8 cellular contexts compared by ENCODE assay signal in the genomic region with DNA sequence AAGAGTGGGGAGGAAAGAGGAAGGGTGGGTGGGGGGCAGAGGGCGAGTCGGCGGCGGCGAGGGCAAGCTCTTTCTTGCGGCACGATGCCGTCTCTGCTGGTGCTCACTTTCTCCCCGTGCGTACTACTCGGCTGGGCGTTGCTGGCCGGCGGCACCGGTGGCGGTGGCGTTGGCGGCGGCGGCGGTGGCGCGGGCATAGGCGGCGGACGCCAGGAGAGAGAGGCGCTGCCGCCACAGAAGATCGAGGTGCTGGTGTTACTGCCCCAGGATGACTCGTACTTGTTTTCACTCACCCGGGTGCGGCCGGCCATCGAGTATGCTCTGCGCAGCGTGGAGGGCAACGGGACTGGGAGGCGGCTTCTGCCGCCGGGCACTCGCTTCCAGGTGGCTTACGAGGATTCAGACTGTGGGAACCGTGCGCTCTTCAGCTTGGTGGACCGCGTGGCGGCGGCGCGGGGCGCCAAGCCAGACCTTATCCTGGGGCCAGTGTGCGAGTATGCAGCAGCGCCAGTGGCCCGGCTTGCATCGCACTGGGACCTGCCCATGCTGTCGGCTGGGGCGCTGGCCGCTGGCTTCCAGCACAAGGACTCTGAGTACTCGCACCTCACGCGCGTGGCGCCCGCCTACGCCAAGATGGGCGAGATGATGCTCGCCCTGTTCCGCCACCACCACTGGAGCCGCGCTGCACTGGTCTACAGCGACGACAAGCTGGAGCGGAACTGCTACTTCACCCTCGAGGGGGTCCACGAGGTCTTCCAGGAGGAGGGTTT. TPM values are rescaled to one million over a fixed set of nuclear protein-coding genes. Genes with fewer than 3 reads are reported as not detected.
DNase-seq lines count a peak whose midpoint lies in the region; ATAC-seq and TF ChIP-seq lines count a peak whose summit lies in the region.

No MANE protein-coding gene starts in this region.

- no peak for TF ChIP-seq POLR2A in uterus (IDR thresholded peaks at IDR 0.05)

- TF ChIP-seq CTCF in chondrocyte (IDR thresholded peaks at IDR 0.05) (no peak), uterus (IDR thresholded peaks at IDR 0.05) (no peak)

- peaks cover 33% of the 10 kb centered on the region for H3K4me1 Mint-ChIP-seq in activated naive CD4-positive, alpha-beta T cell treated with anti-CD3 and anti-CD28 coated beads, Interleukin-2, amount 10 ng/mL, durations not matched to agents 7 days and 5 days
- peaks cover 40% of the 10 kb centered on the region for H3K4me1 Mint-ChIP-seq in chondrocyte (ENCODE audit: low read depth)

- H3K4me1 ChIP-seq in uterus, result peaks cover 0 to 13% of the 10 kb centered on the region in 2 donors

- H3K27me3 Mint-ChIP-seq in activated naive CD4-positive, alpha-beta T cell treated with anti-CD3 and anti-CD28 coated beads, Interleukin-2, amount 10 ng/mL, durations not matched to agents 7 days and 5 days, result peaks cover 74% of the 10 kb centered on the region
- H3K27me3 Mint-ChIP-seq in chondrocyte (ENCODE audit: low read depth), result no peaks in the 10 kb centered on the region

- H3K9me3 Mint-ChIP-seq in activated naive CD4-positive, alpha-beta T cell treated with anti-CD3 and anti-CD28 coated beads, Interleukin-2, amount 10 ng/mL, durations not matched to agents 7 days and 5 days, result no peaks in the 10 kb centered on the region
- H3K9me3 Mint-ChIP-seq in chondrocyte (ENCODE audit: low read depth), result no peaks in the 10 kb centered on the region

- no peak overlapping the region for H3K27ac ChIP-seq in uterus

- H3K36me3 ChIP-seq in uterus, result no peaks in the 10 kb centered on the region

- H3K9me3 ChIP-seq in uterus, result no peaks in the 10 kb centered on the region

- intact Hi-C loops in uterus (cut with DNase I; ENCODE audit: low total_unique reads), result no loop called here

- peak overlapping the region; percentile 39 to 57 for H3K4me3 ChIP-seq in uterus

- CTCF ChIA-PET in activated naive CD4-positive, alpha-beta T cell treated with anti-CD3 and anti-CD28 coated beads, Interleukin-2, amount 10 ng/mL, durations not matched to agents 7 days and 5 days (lab: Charles Lee), result no interaction called here

- H3K27ac Mint-ChIP-seq in activated naive CD4-positive, alpha-beta T cell treated with anti-CD3 and anti-CD28 coated beads, Interleukin-2, amount 10 ng/mL, durations not matched to agents 7 days and 5 days, result peak overlapping the region; percentile 55
- peak overlapping the region; percentile 93 for H3K27ac Mint-ChIP-seq in chondrocyte (ENCODE audit: unreplicated experiment)

- no peak for ATAC-seq in HG02938 (IDR thresholded peaks at IDR 0.05; ENCODE audit: unreplicated experiment)

- no peaks in the 10 kb centered on the region for H3K36me3 Mint-ChIP-seq in activated naive CD4-positive, alpha-beta T cell treated with anti-CD3 and anti-CD28 coated beads, Interleukin-2, amount 10 ng/mL, durations not matched to agents 7 days and 5 days
- H3K36me3 Mint-ChIP-seq in chondrocyte (ENCODE audit: low read depth), result peaks cover 11% of the 10 kb centered on the region

- DNase-seq in activated naive CD4-positive, alpha-beta T cell treated with anti-CD3 and anti-CD28 coated beads, Interleukin-2, amount 10 ng/mL, durations not matched to agents 7 days and 5 days, result no peak
- DNase-seq in activated naive CD4-positive, alpha-beta T cell treated with Interleukin-2 at 50 U/mL for 16 hours, result no peak
- peak; percentile 96 for DNase-seq in chondrocyte (ENCODE audit: low spot score)
- peak; percentile 42 to 43 for DNase-seq in lung microvascular endothelial cell (ENCODE audit: low read depth in 2 of 2)
- DNase-seq in uterus, result no peak
- no peak for DNase-seq in NOMO-1 treated with dmso at 0.1 percent for 144 hours (lab: John Stamatoyannopoulos, UW; ENCODE audit: unreplicated experiment)
- no peak for DNase-seq in amygdala (lab: John Stamatoyannopoulos, UW)

- no peak overlapping the region for H3K4me3 Mint-ChIP-seq in activated naive CD4-positive, alpha-beta T cell treated with anti-CD3 and anti-CD28 coated beads, Interleukin-2, amount 10 ng/mL, durations not matched to agents 7 days and 5 days
- peak overlapping the region; percentile 97 for H3K4me3 Mint-ChIP-seq in chondrocyte (ENCODE audit: unreplicated experiment)

- no peaks in the 10 kb centered on the region for H3K27me3 ChIP-seq in uterus

RNA-seq across cellular contexts. Expression of a gene that starts 0.8 kb away (rescaled TPM):
- 255 to 315 TPM (median 261 TPM) in 3 replicates for total RNA-seq in chondrocyte
- total RNA-seq in lung microvascular endothelial cell, result under 0.01 and 0.22 TPM in 2 replicates
- 10 to 100 TPM in 3 of 4 donors, 1 to 10 TPM in 1; 7.6 to 51.2 (median 20.6) TPM for total RNA-seq in uterus

Comparison
In these comparisons a context has a peak if more than half of its experiments do, and no peak if none do; other contexts are left out.
1. DNase-seq: peak in chondrocyte (single experiment) and lung microvascular endothelial cell (2 of 2); none in activated naive CD4-positive, alpha-beta T cell treated with anti-CD3 and anti-CD28 coated beads, Interleukin-2, amount 10 ng/mL, durations not matched to agents 7 days and 5 days (single experiment), activated naive CD4-positive, alpha-beta T cell treated with Interleukin-2 at 50 U/mL for 16 hours (single experiment), uterus (0 of 2), NOMO-1 treated with dmso at 0.1 percent for 144 hours (single experiment) and amygdala (0 of 56).